19 cellular contexts compared by ENCODE assay signal in genomic region chr4:120555058-120555457, GRCh38.
"Had no signal": no experiment of that assay in that cellular context is flagged by ENCODE, and none has a peak within 500 bp of the region (broad histone marks: within the 10 kb centered on the region; RNA-seq: fewer than 3 reads in every experiment).

No MANE protein-coding gene starts in this region.

- H3K27ac Mint-ChIP-seq: activated T-helper 17 cell treated with anti-CD3 and anti-CD28 coated beads, Interleukin-2, amount 50 U/mL, for 72 hours; dendritic cell treated with granulocyte-macrophage colony-stimulating factor and Interleukin-4, amounts not matched to agents 40 ng/mL and 50 ng/mL, for 4 days; immature natural killer cell; mesothelial cell of epicardium; stimulated activated naive CD8-positive, alpha-beta T cell treated with anti-CD3 and anti-CD28 coated beads, Interleukin-15, amount 100 ng/mL, for 72 hours; type B pancreatic cell had no signal

- H3K4me3 ChIP-seq: lung, prostate gland, right lobe of liver had no signal

- DNase-seq: activated CD4-positive, alpha-beta T cell treated with anti-CD3 and anti-CD28 coated beads, Interleukin-2, amount 50 U/mL, for 4 hours; activated naive CD4-positive, alpha-beta T cell treated with Interleukin-2 at 50 U/mL for 16 hours; anterior cingulate cortex; brain microvascular endothelial cell; effector memory CD4-positive, alpha-beta T cell; foreskin fibroblast; glutamatergic neuron; immature natural killer cell; right lobe of liver; stimulated activated CD4-positive, alpha-beta T cell treated with anti-CD3 and anti-CD28 coated beads, Interleukin-1b, Interleukin-23, amount 100 ng/mL, for 48 hours; stimulated activated naive CD8-positive, alpha-beta T cell treated with anti-CD3 and anti-CD28 coated beads, Interleukin-15, amount 100 ng/mL, for 72 hours had no signal

- H3K36me3 Mint-ChIP-seq: immature natural killer cell, mesothelial cell of epicardium, type B pancreatic cell had no signal

- H3K27ac ChIP-seq: brain microvascular endothelial cell, prostate gland, right lobe of liver had no signal

- H3K9me3 Mint-ChIP-seq: activated T-helper 17 cell treated with anti-CD3 and anti-CD28 coated beads, Interleukin-2, amount 50 U/mL, for 72 hours; neural crest cell; stimulated activated naive CD8-positive, alpha-beta T cell treated with anti-CD3 and anti-CD28 coated beads, Interleukin-15, amount 100 ng/mL, for 72 hours; type B pancreatic cell had no signal

- H3K4me1 Mint-ChIP-seq: activated T-helper 17 cell treated with anti-CD3 and anti-CD28 coated beads, Interleukin-2, amount 50 U/mL, for 72 hours; immature natural killer cell; neural crest cell; stimulated activated naive CD8-positive, alpha-beta T cell treated with anti-CD3 and anti-CD28 coated beads, Interleukin-15, amount 100 ng/mL, for 72 hours had no signal

- H3K36me3 ChIP-seq: brain microvascular endothelial cell, prostate gland, right lobe of liver had no signal

- H3K4me3 Mint-ChIP-seq: activated T-helper 17 cell treated with anti-CD3 and anti-CD28 coated beads, Interleukin-2, amount 50 U/mL, for 72 hours; dendritic cell treated with granulocyte-macrophage colony-stimulating factor and Interleukin-4, amounts not matched to agents 40 ng/mL and 50 ng/mL, for 4 days; immature natural killer cell; mesothelial cell of epicardium; neural crest cell; stimulated activated naive CD8-positive, alpha-beta T cell treated with anti-CD3 and anti-CD28 coated beads, Interleukin-15, amount 100 ng/mL, for 72 hours; type B pancreatic cell had no signal

- H3K4me1 ChIP-seq: prostate gland, right lobe of liver had no signal

- ATAC-seq: activated CD4-positive, CD25-positive, alpha-beta regulatory T cell treated with anti-CD3 and anti-CD28 coated beads, Interleukin-2, amount 50 U/mL, for 24 hours; activated T-helper 17 cell treated with anti-CD3 and anti-CD28 coated beads, Interleukin-2, amount 50 U/mL, for 72 hours; right lobe of liver; stimulated activated naive CD8-positive, alpha-beta T cell treated with anti-CD3 and anti-CD28 coated beads, Interleukin-15, amount 100 ng/mL, for 72 hours had no signal

- H3K27me3 Mint-ChIP-seq: dendritic cell treated with granulocyte-macrophage colony-stimulating factor and Interleukin-4, amounts not matched to agents 40 ng/mL and 50 ng/mL, for 4 days; stimulated activated naive CD8-positive, alpha-beta T cell treated with anti-CD3 and anti-CD28 coated beads, Interleukin-15, amount 100 ng/mL, for 72 hours; type B pancreatic cell had no signal

- H3K27me3 ChIP-seq: brain microvascular endothelial cell, right lobe of liver had no signal

- H3K9me3 ChIP-seq: prostate gland, right lobe of liver had no signal
